In the genomic region with DNA sequence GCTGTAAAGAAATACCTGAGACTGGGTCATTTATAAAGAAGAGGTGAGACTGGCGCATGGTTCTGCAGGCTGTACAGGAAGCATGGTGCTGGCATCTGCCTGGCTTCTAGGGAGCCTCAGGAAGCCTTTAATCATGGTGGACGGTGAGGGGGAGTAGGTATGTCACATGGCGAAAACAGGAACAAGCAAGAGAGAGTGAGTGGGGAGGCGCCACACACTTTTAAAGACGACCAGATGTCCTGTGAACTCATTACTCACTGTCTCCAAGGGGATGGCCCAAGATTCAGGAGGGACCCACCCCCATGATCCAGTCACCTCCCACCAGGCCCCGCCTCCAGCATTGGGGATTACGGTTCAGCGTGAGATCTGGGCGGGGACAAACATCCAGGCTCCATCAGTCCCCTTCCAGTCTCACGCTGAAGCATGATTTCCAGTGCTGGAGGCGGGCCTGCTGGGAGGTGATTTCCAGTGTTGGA, we compare ENCODE assay signal across 8 cellular contexts. TPM values are rescaled to one million over a fixed set of nuclear protein-coding genes. Genes with fewer than 3 reads are reported as not detected.
DNase-seq lines count a peak whose midpoint lies in the region; ATAC-seq lines count a peak whose summit lies in the region.

No MANE protein-coding gene starts in this region.

- peaks cover 50% of the 10 kb centered on the region for H3K4me1 ChIP-seq in BLaER1

- DNase-seq in KBM-7 (peak; percentile 82), astrocyte of the hippocampus (ENCODE audit: low read depth, low spot score) (peak; percentile 16), myocyte (ENCODE audit: low read depth) (peak; percentile 8), left colon (no peak), NOMO-1 treated with dmso at 0.1 percent for 144 hours (lab: John Stamatoyannopoulos, UW; ENCODE audit: unreplicated experiment) (no peak)
- DNase-seq in activated effector memory CD4-positive, alpha-beta T cell treated with anti-CD3 and anti-CD28 coated beads, Interleukin-2, amount 50 U/mL, for 16 hours: no peak

- H4K20me1 ChIP-seq in BLaER1: peaks cover 76% of the 10 kb centered on the region

- intact Hi-C loops in left colon (cut with DNase I, micrococcal nuclease): no loop called here

- no peak overlapping the region for H3K27ac ChIP-seq in BLaER1

- no peak for ATAC-seq in GM19452 (IDR thresholded peaks at IDR 0.05; ENCODE audit: unreplicated experiment)
- ATAC-seq in left colon: no peak

- no peak overlapping the region for H3K9ac ChIP-seq in BLaER1

- H3K36me3 ChIP-seq in BLaER1: peaks cover 70% of the 10 kb centered on the region

- H3K4me3 ChIP-seq in BLaER1: no peak overlapping the region

- H3K9me3 ChIP-seq in BLaER1: no peaks in the 10 kb centered on the region

- H3K27me3 ChIP-seq in BLaER1: no peaks in the 10 kb centered on the region

- in situ Hi-C loops in KBM-7 (cut with MboI; ENCODE audit: low pct_unique_long_range_greater_than_20kb, low sequenced_read_pairs): no loop called here

- peak overlapping the region; percentile 35 for H3K4me2 ChIP-seq in BLaER1

RNA-seq across cellular contexts. Expression of a gene that starts 3.2 kb away (rescaled TPM):
- total RNA-seq in myocyte (33.7 and 40.8 TPM in 2 replicates), left colon (10 to 100 TPM; 19.0 to 21.1 TPM)
- polyA plus RNA-seq in myocyte (2012): 35.3 TPM

RNA-seq across cellular contexts. Expression of a gene that starts 24.9 kb away (rescaled TPM):
- 1.0 and 1.9 TPM in 2 replicates for total RNA-seq in myocyte
- 4.7 TPM for polyA plus RNA-seq in myocyte (2012)
- 1 to 10 TPM in 1 of 2 donors, under 1 TPM in 1; 0.79 to 2.9 TPM for total RNA-seq in left colon

RNA-seq across cellular contexts. Expression of a gene that starts 50.5 kb away (rescaled TPM):
- total RNA-seq in myocyte (26.2 and 33.3 TPM in 2 replicates), left colon (10 to 100 TPM; 22.5 to 24.4 TPM)
- 25.8 TPM for polyA plus RNA-seq in myocyte (2012)

Comparison
In these comparisons a context has a peak if more than half of its experiments do, and no peak if none do; other contexts are left out.
1. DNase-seq: peak in KBM-7 (single experiment), astrocyte of the hippocampus (single experiment) and myocyte (single experiment); none in left colon (0 of 2), NOMO-1 treated with dmso at 0.1 percent for 144 hours (single experiment) and activated effector memory CD4-positive, alpha-beta T cell treated with anti-CD3 and anti-CD28 coated beads, Interleukin-2, amount 50 U/mL, for 16 hours (single experiment).